1 cellular context compared by ENCODE assay signal in genomic region chr17:35895602-35896001, GRCh38.
TF ChIP-seq lines count a peak whose summit lies in the region.

No MANE protein-coding gene starts in this region.

TF ChIP-seq in K562, 482 proteins besides CTCF, POLR2A, EP300 and RAD21:
- TF ChIP-seq WHSC1 (IDR thresholded peaks at IDR 0.05; ENCODE audit: low read length) (no peak), CSDE1 (IDR thresholded peaks at IDR 0.05) (no peak), E2F5 (CRISPR knock-in tag; IDR thresholded peaks at IDR 0.05) (no peak), ZNF57 (CRISPR knock-in tag; IDR thresholded peaks at IDR 0.05) (no peak), EHMT2 (IDR thresholded peaks at IDR 0.05) (no peak), CEBPG (CRISPR knock-in tag; IDR thresholded peaks at IDR 0.05) (no peak), CEBPG (tag; conservative IDR thresholded peaks at IDR 0.05 in 1 of 2, IDR thresholded peaks at IDR 0.05 in 1 of 2) (peak in 1 of 2 experiments; percentile 36; a peak in 1 of 4 replicates), SIN3B (IDR thresholded peaks at IDR 0.05; ENCODE audit: low read depth) (no peak), HBP1 (CRISPR knock-in tag; IDR thresholded peaks at IDR 0.05) (no peak), FOSL1 (tag; conservative IDR thresholded peaks at IDR 0.05) (peak; percentile 35)
